12 cellular contexts compared by ENCODE assay signal in the genomic region with DNA sequence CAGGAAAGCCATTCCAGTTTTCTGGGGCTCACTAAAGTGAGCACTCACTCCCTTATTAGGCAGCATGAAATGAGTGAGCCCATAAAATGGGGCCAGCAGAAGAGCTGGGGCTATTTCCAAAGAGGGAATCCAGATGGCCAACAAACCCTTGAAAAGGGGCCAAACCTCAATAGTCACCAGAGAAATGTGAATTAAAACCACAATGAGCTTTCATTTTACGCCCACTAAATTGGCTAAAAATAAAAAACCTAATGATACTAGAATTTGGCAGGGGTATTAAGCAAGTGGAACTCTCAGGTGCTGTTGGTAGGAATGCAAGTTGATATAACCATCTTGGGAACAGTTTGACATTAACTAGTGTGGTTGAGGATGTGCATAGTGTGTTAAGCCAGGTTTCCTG. TPM values are rescaled to one million over a fixed set of nuclear protein-coding genes. Genes with fewer than 3 reads are reported as not detected.
DNase-seq lines count a peak whose midpoint lies in the region; TF ChIP-seq lines count a peak whose summit lies in the region.
"Had no signal": no experiment of that assay in that cellular context is flagged by ENCODE, and none has a peak within 500 bp of the region (broad histone marks: within the 10 kb centered on the region; RNA-seq: fewer than 3 reads in every experiment).

No MANE protein-coding gene starts in this region.

- H3K79me2 ChIP-seq in parathyroid adenoma (peaks cover 4% of the 10 kb centered on the region), MM.1S (ENCODE audit: low read length) (no peaks in the 10 kb centered on the region)

- H3K4me2 ChIP-seq in parathyroid adenoma (ENCODE audit: low read length) (no peak overlapping the region), MM.1S (ENCODE audit: low read depth, low read length) (no peak overlapping the region)

- intact Hi-C loops in thyroid gland (cut with DNase I), result no loop called here

- H3K27me3 ChIP-seq in BJ (ENCODE audit: control insufficient read depth, insufficient read depth, low read length), result no peaks in the 10 kb centered on the region
- no peaks in the 10 kb centered on the region for H3K27me3 ChIP-seq in parathyroid adenoma (ENCODE audit: control insufficient read depth, insufficient read depth, low read length)
- no peaks in the 10 kb centered on the region for H3K27me3 ChIP-seq in MM.1S (replicated peaks; ENCODE audit: insufficient read depth, low read length)
- no peaks in the 10 kb centered on the region for H3K27me3 ChIP-seq in thyroid gland

- in situ Hi-C loops in astrocyte of the spinal cord (cut with HindIII; ENCODE audit: low sequenced_read_pairs), result no loop called here

- no peaks in the 10 kb centered on the region for H3K9me2 ChIP-seq in MM.1S (replicated peaks; ENCODE audit: insufficient read depth, low read length)

- H3K9ac ChIP-seq in parathyroid adenoma (no peak overlapping the region), MM.1S (ENCODE audit: low read length) (no peak overlapping the region)

- no peaks in the 10 kb centered on the region for H3K4me1 ChIP-seq in parathyroid adenoma
- H3K4me1 ChIP-seq in MM.1S (ENCODE audit: low read length), result no peaks in the 10 kb centered on the region
- no peaks in the 10 kb centered on the region for H3K4me1 ChIP-seq in thyroid gland

- CTCF ChIA-PET in BJ (lab: Yijun Ruan, JAX), result interaction anchor here (0.9 to 5.2 kb wide), 11 partner anchors 8 to 136 kb away, joined by 3 to 37 read pairs (median 6); a partner anchor contains a TSS

- H3K4me3 ChIP-seq in BJ (ENCODE audit: low read depth, low read length) (no peak overlapping the region), HFF-Myc (replicated peaks; ENCODE audit: low read depth, low read length) (no peak overlapping the region), astrocyte of the spinal cord (ENCODE audit: low read depth, low read length) (no peak overlapping the region), parathyroid adenoma (ENCODE audit: low read depth, low read length) (no peak overlapping the region), MM.1S (ENCODE audit: low read length) (no peak overlapping the region), thyroid gland (replicated peaks in 1 of 3) (no peak overlapping the region)

- DNase-seq in BJ (ENCODE audit: low read depth), result peak; percentile 74
- DNase-seq in HFF-Myc (ENCODE audit: extremely low read depth, low read depth), result peak; percentile 48
- DNase-seq in astrocyte of the spinal cord (ENCODE audit: low read depth, low spot score), result peak; percentile 61
- no peak for DNase-seq in NCI-H524 treated with DMSO at 0.1 percent for 48 hours (lab: John Stamatoyannopoulos, UW)
- DNase-seq in MM.1S, result no peak
- no peak for DNase-seq in thyroid gland
- DNase-seq: NCI-H1105 had no signal

- H3K36me3 ChIP-seq in BJ (ENCODE audit: control insufficient read depth, insufficient read depth, low read length), result no peaks in the 10 kb centered on the region
- no peaks in the 10 kb centered on the region for H3K36me3 ChIP-seq in parathyroid adenoma (ENCODE audit: control insufficient read depth, insufficient read depth, low read length)
- H3K36me3 ChIP-seq in MM.1S (replicated peaks; ENCODE audit: insufficient read depth, low read length), result no peaks in the 10 kb centered on the region
- H3K36me3 ChIP-seq in thyroid gland, result no peaks in the 10 kb centered on the region

- H2AFZ ChIP-seq in parathyroid adenoma (peak overlapping the region; percentile 24), MM.1S (ENCODE audit: low read length) (no peak overlapping the region)

- TF ChIP-seq CTCF in BJ (IDR thresholded peaks at IDR 0.05; ENCODE audit: insufficient read depth, low read depth, low read length) (no peak), HFF-Myc (IDR thresholded peaks at IDR 0.05; ENCODE audit: low read depth, low read length, missing control alignments) (no peak), astrocyte of the spinal cord (IDR thresholded peaks at IDR 0.05; ENCODE audit: low read depth, low read length) (no peak), parathyroid adenoma (IDR thresholded peaks at IDR 0.05) (no peak), MM.1S (IDR thresholded peaks at IDR 0.05; ENCODE audit: low read length) (no peak), thyroid gland (IDR thresholded peaks at IDR 0.05) (no peak)

- H3K9me3 ChIP-seq in parathyroid adenoma (ENCODE audit: control insufficient read depth, low read length), result no peaks in the 10 kb centered on the region
- no peaks in the 10 kb centered on the region for H3K9me3 ChIP-seq in MM.1S (replicated peaks; ENCODE audit: insufficient read depth, low read length)
- H3K9me3 ChIP-seq in thyroid gland, result no peaks in the 10 kb centered on the region

- WGBS in thyroid gland, 2 donors, result 45 to 84% methylated on average over 1 of the region's 1 CpG

- no peaks in the 10 kb centered on the region for H3F3A ChIP-seq in MM.1S (ENCODE audit: insufficient read depth, low read length)

- H4K20me1 ChIP-seq in MM.1S (ENCODE audit: insufficient read depth, low read length), result no peaks in the 10 kb centered on the region

- TF ChIP-seq POLR2A in thyroid gland (IDR thresholded peaks at IDR 0.05), result no peak

- POLR2A ChIA-PET in BJ (lab: Charles Lee), result interaction anchor here (0.6 kb wide), 1 partner anchor 1115 kb away, joined by 4 read pairs; no protein-coding TSS in a partner anchor

- no peak overlapping the region for H3K27ac ChIP-seq in parathyroid adenoma
- no peak overlapping the region for H3K27ac ChIP-seq in MM.1S (ENCODE audit: low read length)
- H3K27ac ChIP-seq in thyroid gland, result no peak overlapping the region

RNA-seq across cellular contexts. Expression of a gene that starts 42.1 kb away (rescaled TPM):
- 122 and 134 TPM in 2 replicates for polyA plus RNA-seq in BJ (2011; rRNA removed)
- 105 and 134 TPM in 2 replicates for polyA minus RNA-seq in BJ (2011; rRNA and poly(A)+ RNA removed)
- total RNA-seq in thyroid gland, result 100 to 1,000 TPM; 151 to 174 (median 163) TPM

RNA-seq across cellular contexts. Expression of a gene that starts 53.1 kb away (rescaled TPM):
- 0.20 and 0.52 TPM in 2 replicates for polyA plus RNA-seq in BJ (2011; rRNA removed)
- polyA minus RNA-seq in BJ (2011; rRNA and poly(A)+ RNA removed), result not detected in 2 replicates
- total RNA-seq in thyroid gland, result not detected
- total RNA-seq: activated CD4-positive, alpha-beta T cell treated with anti-CD3 and anti-CD28 coated beads, Interleukin-2, amount 10 ng/mL, durations not matched to agents 24 days and 14 days; activated CD8-positive, alpha-beta memory T cell treated with anti-CD3 and anti-CD28 coated beads, Interleukin-2, amount 10 ng/mL, durations not matched to agents 7 days and 5 days; cerebellum; SK-MEL-5 had no signal

Comparison
In these comparisons a context has a peak if more than half of its experiments do, and no peak if none do; other contexts are left out.
1. DNase-seq: peak in BJ (single experiment), HFF-Myc (single experiment) and astrocyte of the spinal cord (single experiment); none in NCI-H524 treated with DMSO at 0.1 percent for 48 hours (single experiment), MM.1S (single experiment) and thyroid gland (0 of 2).